8 cellular contexts compared by ENCODE assay signal in the genomic region with DNA sequence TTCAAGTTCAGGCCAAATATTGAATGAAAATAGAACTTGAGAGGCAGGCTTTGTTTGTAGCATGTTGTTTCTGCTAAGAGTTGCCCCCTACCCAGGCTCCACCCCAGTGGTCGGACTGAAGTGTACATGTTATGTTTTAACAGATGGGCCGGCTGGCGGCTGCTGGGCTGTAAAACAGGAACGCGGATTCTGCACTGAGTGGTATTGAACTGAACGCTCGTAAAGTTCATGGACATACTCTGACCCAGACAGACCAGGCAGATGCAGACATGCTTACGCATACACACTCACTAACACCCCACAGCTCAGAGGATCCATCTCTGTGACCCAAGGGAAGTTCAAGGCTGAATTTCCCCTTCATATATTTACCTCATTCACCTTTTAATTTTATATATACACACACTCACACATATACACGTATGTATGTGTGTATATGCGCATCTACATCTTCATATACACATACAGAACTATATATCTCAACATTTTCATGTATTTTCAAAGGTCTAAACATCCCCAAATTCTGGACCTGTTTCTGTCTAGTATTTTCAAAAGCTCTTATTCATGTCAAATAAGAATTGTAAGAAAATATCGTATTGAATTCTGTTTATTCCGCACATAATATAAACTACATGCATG. TPM values are rescaled to one million over a fixed set of nuclear protein-coding genes. Genes with fewer than 3 reads are reported as not detected.
DNase-seq lines count a peak whose midpoint lies in the region; ATAC-seq, FAIRE-seq and TF ChIP-seq lines count a peak whose summit lies in the region.

No MANE protein-coding gene starts in this region.

- ATAC-seq in GM12878 (peak; percentile 24), GM21381 (IDR thresholded peaks at IDR 0.05; ENCODE audit: unreplicated experiment) (no peak)

- peak overlapping the region; percentile 98 for H3K4me2 ChIP-seq in GM12878 (ENCODE audit: control insufficient read depth, insufficient read depth)

- no peaks in the 10 kb centered on the region for H3K27me3 ChIP-seq in GM12878 (replicated peaks in 1 of 2; ENCODE audit: control insufficient read depth in 2 of 2, insufficient read depth in 2 of 2, low read length in 1 of 2)

- TF ChIP-seq CTCF in GM12878 (IDR thresholded peaks at IDR 0.05 in 2 of 3, conservative IDR thresholded peaks at IDR 0.05 in 1 of 3; ENCODE audit: control insufficient read depth in 2 of 3, extremely low read depth in 1 of 3, insufficient read depth in 1 of 3, low read depth in 3 of 3, low read length in 3 of 3): no peak

- in situ Hi-C loops in GM12878 (cut with MboI): no loop called here

- SMC1A ChIA-PET in GM12878 (lab: Charles Lee; ENCODE audit: uncharacterized antibody, unreplicated experiment): interaction anchor here (0.6 to 8.0 kb wide), 21 partner anchors 8 to 371 kb away, joined by 3 to 156 read pairs (median 3); no protein-coding TSS in a partner anchor

- peak overlapping the region; percentile 37 for H2AFZ ChIP-seq in GM12878 (ENCODE audit: control insufficient read depth, low read depth, low read length)

- no peak overlapping the region for H3K27ac ChIP-seq in GM12878 (ENCODE audit: control insufficient read depth, insufficient read depth)

- H3K36me3 ChIP-seq in GM12878 (ENCODE audit: control insufficient read depth in 2 of 2, insufficient read depth in 2 of 2, low read length in 1 of 2): no peaks in the 10 kb centered on the region

- DNase-seq in GM12892 (ENCODE audit: insufficient read length) (no peak), NCI-H2171 treated with DMSO at 0.1 percent for 48 hours (lab: John Stamatoyannopoulos, UW) (peak; percentile 32), GM12878 (ENCODE audit: low read depth, low spot score) (no peak), midbrain (lab: John Stamatoyannopoulos, UW) (peak; percentile 32), cerebellum (ENCODE audit: low spot score) (no peak), NCI-H1048 (lab: John Stamatoyannopoulos, UW) (no peak)
- no peak for DNase-seq in activated CD4-positive, alpha-beta T cell treated with anti-CD3 and anti-CD28 coated beads, Interleukin-2, amount 50 U/mL, for 1 hour

- H3K79me2 ChIP-seq in GM12878 (ENCODE audit: control insufficient read depth, insufficient read depth, low read length): peaks cover 2% of the 10 kb centered on the region

- peaks cover 6% of the 10 kb centered on the region for H3K4me1 ChIP-seq in GM12878 (ENCODE audit: control insufficient read depth, insufficient read depth, low read length)

- no peaks in the 10 kb centered on the region for H4K20me1 ChIP-seq in GM12878 (ENCODE audit: control insufficient read depth, insufficient read depth)

- CTCF ChIA-PET in GM12878 (lab: Yijun Ruan, JAX): interaction anchor here (0.6 to 4.8 kb wide), 15 partner anchors 8 to 343 kb away, joined by 3 to 32 read pairs (median 4); no protein-coding TSS in a partner anchor

- RAD21 ChIA-PET in GM12878 (lab: Charles Lee; ENCODE audit: unreplicated experiment): interaction anchor here (1.1 to 6.8 kb wide), 15 partner anchors 9 to 352 kb away, joined by 3 to 107 read pairs (median 5); a partner anchor contains a TSS

- H3K4me3 ChIP-seq in GM12878: peak overlapping the region; percentile 89; the same call in 1 of the 2 replicates

- no peak for TF ChIP-seq POLR2A in GM12892 (IDR thresholded peaks at IDR 0.05; ENCODE audit: low read depth, low read length)
- no peak for TF ChIP-seq POLR2A in GM12878 (IDR thresholded peaks at IDR 0.05; ENCODE audit: low read depth, low read length)

- peak; percentile 24 for FAIRE-seq in GM12892 (lab: Jason Lieb, UNC)
- no peak for FAIRE-seq in GM12878 (lab: Jason Lieb, UNC)

- WGBS in GM12878 (ENCODE audit: insufficient coverage, insufficient replicate concordance, low lambda C conversion rate, missing lambda C conversion rate): 68% methylated on average over 12 of the region's 12 CpGs

- no peak for TF ChIP-seq EP300 in GM12878 (IDR thresholded peaks at IDR 0.05; ENCODE audit: borderline replicate concordance in 1 of 2, control insufficient read depth in 1 of 2, low read depth in 2 of 2, low read length in 2 of 2)

- no peak for TF ChIP-seq RAD21 in GM12878 (IDR thresholded peaks at IDR 0.05; ENCODE audit: insufficient read depth, low read depth, low read length)

- H3K9me3 ChIP-seq in GM12878 (replicated peaks; ENCODE audit: control insufficient read depth, insufficient read depth, low read length): no peaks in the 10 kb centered on the region

- POLR2A ChIA-PET in GM12878 (lab: Charles Lee): interaction anchor here (0.6 to 7.5 kb wide), 11 partner anchors 8 to 413 kb away, joined by 3 to 114 read pairs (median 6); a partner anchor contains a TSS

- peak overlapping the region; percentile 77; the same call in 1 of the 2 replicates for H3K9ac ChIP-seq in GM12878 (ENCODE audit: control insufficient read depth, insufficient read depth, low read length)

- BruUV-seq in GM12878 (replicated peaks; lab: Mats Ljungman, UMichigan): no TSS peak

- intact Hi-C loops in GM12878 (cut with micrococcal nuclease; ENCODE audit: unreplicated experiment): loop anchor here (2.0 to 10.0 kb wide), 2 partner anchors 14 to 184 kb away; no protein-coding TSS in a partner anchor

TF ChIP-seq in GM12878, 131 proteins besides CTCF, POLR2A, EP300 and RAD21 (continues in another document):
- no peak for TF ChIP-seq TAF1 (IDR thresholded peaks at IDR 0.05; ENCODE audit: borderline replicate concordance, low read depth, low read length)
- TF ChIP-seq, protein P1, sequence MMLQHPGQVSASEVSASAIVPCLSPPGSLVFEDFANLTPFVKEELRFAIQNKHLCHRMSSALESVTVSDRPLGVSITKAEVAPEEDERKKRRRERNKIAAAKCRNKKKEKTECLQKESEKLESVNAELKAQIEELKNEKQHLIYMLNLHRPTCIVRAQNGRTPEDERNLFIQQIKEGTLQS (IDR thresholded peaks at IDR 0.05; ENCODE audit: borderline replicate concordance, extremely low read depth, low read depth, low read length): no peak
- TF ChIP-seq SPI1 (IDR thresholded peaks at IDR 0.05; ENCODE audit: borderline replicate concordance, insufficient read depth, low read depth, low read length): peak; percentile 19; the same call in 1 of the 2 replicates
- TF ChIP-seq YBX1 (IDR thresholded peaks at IDR 0.05): no peak
- TF ChIP-seq, protein P2, sequence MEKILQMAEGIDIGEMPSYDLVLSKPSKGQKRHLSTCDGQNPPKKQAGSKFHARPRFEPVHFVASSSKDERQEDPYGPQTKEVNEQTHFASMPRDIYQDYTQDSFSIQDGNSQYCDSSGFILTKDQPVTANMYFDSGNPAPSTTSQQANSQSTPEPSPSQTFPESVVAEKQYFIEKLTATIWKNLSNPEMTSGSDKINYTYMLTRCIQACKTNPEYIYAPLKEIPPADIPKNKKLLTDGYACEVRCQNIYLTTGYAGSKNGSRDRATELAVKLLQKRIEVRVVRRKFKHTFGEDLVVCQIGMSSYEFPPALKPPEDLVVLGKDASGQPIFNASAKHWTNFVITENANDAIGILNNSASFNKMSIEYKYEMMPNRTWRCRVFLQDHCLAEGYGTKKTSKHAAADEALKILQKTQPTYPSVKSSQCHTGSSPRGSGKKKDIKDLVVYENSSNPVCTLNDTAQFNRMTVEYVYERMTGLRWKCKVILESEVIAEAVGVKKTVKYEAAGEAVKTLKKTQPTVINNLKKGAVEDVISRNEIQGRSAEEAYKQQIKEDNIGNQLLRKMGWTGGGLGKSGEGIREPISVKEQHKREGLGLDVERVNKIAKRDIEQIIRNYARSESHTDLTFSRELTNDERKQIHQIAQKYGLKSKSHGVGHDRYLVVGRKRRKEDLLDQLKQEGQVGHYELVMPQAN (conservative IDR thresholded peaks at IDR 0.05): 0 out of 2 replicates have a peak, but pooled peaks have one; percentile 18
- TF ChIP-seq KLF5 (IDR thresholded peaks at IDR 0.05; ENCODE audit: partially characterized antibody): no peak

RNA-seq across cellular contexts. Expression of a gene that starts 1.4 kb away (rescaled TPM):
- 4.8 TPM for polyA plus RNA-seq in GM12892 (2012; ENCODE audit: missing spikeins)
- total RNA-seq in GM12878 (2013; cell fraction: nucleolus; rRNA removed): 51.9 and 61.9 TPM in 2 replicates
- total RNA-seq in GM12878 (2014; rRNA removed): 13.4 and 16.9 TPM in 2 replicates
- 9.5 and 10.2 TPM in 2 replicates for total RNA-seq in GM12878 (2014; rRNA removed; fragmentation: Illumina TruSeq; extraction: Trizol)
- 12.3 and 14.5 TPM in 2 replicates for total RNA-seq in GM12878 (2021)
- 2.1 TPM for polyA plus RNA-seq in GM12878 (2011; ENCODE audit: low read depth)
- 24.1 and 24.7 TPM in 2 replicates for polyA plus RNA-seq in GM12878 (2011; rRNA removed)
- 16.4 and 20.5 TPM in 2 replicates for polyA plus RNA-seq in GM12878 (2011; cell fraction: cytosol; rRNA removed)
- 16.0 and 19.7 TPM in 2 replicates for polyA plus RNA-seq in GM12878 (2011; cell fraction: nucleus; rRNA removed)
- polyA plus RNA-seq in GM12878 (2012): 3.8 and 4.4 TPM in 2 replicates
- 8.5 and 11.1 TPM in 2 replicates for polyA plus RNA-seq in GM12878 (2014; fragmentation: Illumina TruSeq; extraction: Trizol)
- polyA plus RNA-seq in GM12878 (2014; fragmentation: Nextera tagmentation; extraction: Ambion mirVana): 1 to 10 TPM; 3.6 to 6.4 TPM
- 5.7 and 7.9 TPM in 2 replicates for polyA plus RNA-seq in GM12878 (2014; rRNA removed)
- 10 to 100 TPM; 15.4 to 17.4 TPM for polyA plus RNA-seq in GM12878 (2016; fragmentation: Nextera tagmentation; extraction: Ambion mirVana)
- polyA minus RNA-seq in GM12878 (2011; rRNA and poly(A)+ RNA removed): 30.8 and 39.3 TPM in 2 replicates
- 8.4 and 10.8 TPM in 2 replicates for polyA minus RNA-seq in GM12878 (2011; cell fraction: cytosol; rRNA and poly(A)+ RNA removed)
- polyA minus RNA-seq in GM12878 (2011; cell fraction: nucleus; rRNA and poly(A)+ RNA removed): 23.6 and 31.9 TPM in 2 replicates
- total RNA-seq in cerebellum: 20.2 TPM

RNA-seq across cellular contexts. Expression of a gene that starts 44.4 kb away (rescaled TPM):
- polyA plus RNA-seq in GM12892 (2012; ENCODE audit: missing spikeins): 9.7 TPM
- total RNA-seq in GM12878 (2013; cell fraction: nucleolus; rRNA removed): 48.1 and 52.3 TPM in 2 replicates
- total RNA-seq in GM12878 (2014; rRNA removed): 9.9 and 12.2 TPM in 2 replicates
- 8.7 and 10.2 TPM in 2 replicates for total RNA-seq in GM12878 (2014; rRNA removed; fragmentation: Illumina TruSeq; extraction: Trizol)
- 10.2 and 12.8 TPM in 2 replicates for total RNA-seq in GM12878 (2021)
- polyA plus RNA-seq in GM12878 (2011; ENCODE audit: low read depth): 12.8 TPM
- polyA plus RNA-seq in GM12878 (2011; rRNA removed): 9.4 and 14.4 TPM in 2 replicates
- 4.2 and 4.4 TPM in 2 replicates for polyA plus RNA-seq in GM12878 (2011; cell fraction: cytosol; rRNA removed)
- 14.3 and 17.2 TPM in 2 replicates for polyA plus RNA-seq in GM12878 (2011; cell fraction: nucleus; rRNA removed)
- 7.0 and 11.7 TPM in 2 replicates for polyA plus RNA-seq in GM12878 (2012)
- polyA plus RNA-seq in GM12878 (2014; fragmentation: Illumina TruSeq; extraction: Trizol): 13.6 and 19.1 TPM in 2 replicates
- polyA plus RNA-seq in GM12878 (2014; fragmentation: Nextera tagmentation; extraction: Ambion mirVana): 10 to 100 TPM; 48.5 to 54.3 TPM
- 10.2 and 10.4 TPM in 2 replicates for polyA plus RNA-seq in GM12878 (2014; rRNA removed)
- polyA plus RNA-seq in GM12878 (2016; fragmentation: Nextera tagmentation; extraction: Ambion mirVana): 10 to 100 TPM; 24.4 to 26.5 TPM
- 4.6 and 4.9 TPM in 2 replicates for polyA minus RNA-seq in GM12878 (2011; rRNA and poly(A)+ RNA removed)
- 0.53 and 3.5 TPM in 2 replicates for polyA minus RNA-seq in GM12878 (2011; cell fraction: cytosol; rRNA and poly(A)+ RNA removed)
- 5.7 and 7.3 TPM in 2 replicates for polyA minus RNA-seq in GM12878 (2011; cell fraction: nucleus; rRNA and poly(A)+ RNA removed)
- total RNA-seq in cerebellum: 7.5 TPM

Comparison
In these comparisons a context has a peak if more than half of its experiments do, and no peak if none do; other contexts are left out.
1. DNase-seq: peak in NCI-H2171 treated with DMSO at 0.1 percent for 48 hours (single experiment) and midbrain (single experiment); none in GM12892 (single experiment), GM12878 (single experiment), activated CD4-positive, alpha-beta T cell treated with anti-CD3 and anti-CD28 coated beads, Interleukin-2, amount 50 U/mL, for 1 hour (single experiment), cerebellum (single experiment) and NCI-H1048 (single experiment).